In genomic region chr1:26780344-26780957, GRCh38 we compare ENCODE assay signal across 1 cellular context.
TF ChIP-seq lines count a peak whose summit lies in the region.

No MANE protein-coding gene starts in this region.

TF ChIP-seq in IMR-90, 13 proteins besides CTCF, POLR2A, EP300 and RAD21:
- TF ChIP-seq RCOR1 (IDR thresholded peaks at IDR 0.05; ENCODE audit: insufficient replicate concordance, low read length), result no peak
- TF ChIP-seq USF2 (IDR thresholded peaks at IDR 0.05; ENCODE audit: low read depth, low read length), result no peak
- no peak for TF ChIP-seq MAFK (IDR thresholded peaks at IDR 0.05; ENCODE audit: low read depth, low read length)
- no peak for TF ChIP-seq RFX5 (IDR thresholded peaks at IDR 0.05; ENCODE audit: low read depth, low read length)
